ENCODE assay signal across 18 cellular contexts in genomic region chr6:107144014-107144413, GRCh38.
"Had no signal": no experiment of that assay in that cellular context is flagged by ENCODE, and none has a peak within 500 bp of the region (broad histone marks: within the 10 kb centered on the region; RNA-seq: fewer than 3 reads in every experiment).

No MANE protein-coding gene starts in this region.

- DNase-seq: activated CD4-positive, alpha-beta T cell treated with anti-CD3 and anti-CD28 coated beads, Interleukin-2, amount 50 U/mL, for 48 hours; activated naive CD4-positive, alpha-beta T cell treated with anti-CD3 and anti-CD28 coated beads for 36 hours; esophagus squamous epithelium; foreskin fibroblast; glutamatergic neuron; hypothalamus; kidney glomerular epithelial cell; left ventricle myocardium superior; mesendoderm; posterior cingulate gyrus; stimulated activated naive CD8-positive, alpha-beta T cell treated with anti-CD3 and anti-CD28 coated beads, Interleukin-15, Interleukin-2, amounts not matched to agents 100 U/mL and 50 U/mL, for 24 hours; T-helper 1 cell; T1000; trophoblast cell had no signal

- H3K27ac Mint-ChIP-seq: activated naive CD4-positive, alpha-beta T cell treated with anti-CD3 and anti-CD28 coated beads for 36 hours; activated T-helper 17 cell treated with anti-CD3 and anti-CD28 coated beads, Interleukin-2, amount 50 U/mL, for 72 hours; natural killer cell treated with Interleukin-12 subunit alpha and Interleukin-12 subunit beta and Interleukin-15 and Interleukin-18, amount 100 ng/mL, for 72 hours had no signal

- H3K4me1 Mint-ChIP-seq: activated T-helper 17 cell treated with anti-CD3 and anti-CD28 coated beads, Interleukin-2, amount 50 U/mL, for 72 hours had no signal

- H3K4me3 Mint-ChIP-seq: activated naive CD4-positive, alpha-beta T cell treated with anti-CD3 and anti-CD28 coated beads for 36 hours; activated T-helper 17 cell treated with anti-CD3 and anti-CD28 coated beads, Interleukin-2, amount 50 U/mL, for 72 hours; natural killer cell treated with Interleukin-12 subunit alpha and Interleukin-12 subunit beta and Interleukin-15 and Interleukin-18, amount 100 ng/mL, for 72 hours had no signal

- H3K9me3 ChIP-seq: esophagus squamous epithelium, suprapubic skin had no signal

- H3K4me3 ChIP-seq: esophagus squamous epithelium, skin epidermis, suprapubic skin had no signal

- H3K4me1 ChIP-seq: esophagus squamous epithelium, suprapubic skin had no signal

- ATAC-seq: activated T-helper 17 cell treated with anti-CD3 and anti-CD28 coated beads, Interleukin-2, amount 50 U/mL, for 72 hours; left ventricle myocardium superior; natural killer cell treated with Interleukin-12 subunit alpha and Interleukin-12 subunit beta and Interleukin-15 and Interleukin-18, amount 100 ng/mL, for 72 hours; stimulated activated naive CD8-positive, alpha-beta T cell treated with anti-CD3 and anti-CD28 coated beads, Interleukin-15, Interleukin-2, amounts not matched to agents 100 U/mL and 50 U/mL, for 24 hours had no signal

- H3K27me3 ChIP-seq: esophagus squamous epithelium, suprapubic skin had no signal

- H3K36me3 Mint-ChIP-seq: natural killer cell treated with Interleukin-12 subunit alpha and Interleukin-12 subunit beta and Interleukin-15 and Interleukin-18, amount 100 ng/mL, for 72 hours had no signal

- H3K27me3 Mint-ChIP-seq: activated T-helper 17 cell treated with anti-CD3 and anti-CD28 coated beads, Interleukin-2, amount 50 U/mL, for 72 hours; natural killer cell treated with Interleukin-12 subunit alpha and Interleukin-12 subunit beta and Interleukin-15 and Interleukin-18, amount 100 ng/mL, for 72 hours had no signal

- H3K9me3 Mint-ChIP-seq: activated naive CD4-positive, alpha-beta T cell treated with anti-CD3 and anti-CD28 coated beads for 36 hours; activated T-helper 17 cell treated with anti-CD3 and anti-CD28 coated beads, Interleukin-2, amount 50 U/mL, for 72 hours; natural killer cell treated with Interleukin-12 subunit alpha and Interleukin-12 subunit beta and Interleukin-15 and Interleukin-18, amount 100 ng/mL, for 72 hours had no signal

- H3K27ac ChIP-seq: esophagus squamous epithelium, skin epidermis, suprapubic skin had no signal

- H3K36me3 ChIP-seq: esophagus squamous epithelium, suprapubic skin had no signal
